8 cellular contexts compared by ENCODE assay signal in genomic region chr9:26656003-26656940, GRCh38.
A peak's percentile ranks its signal among the peaks of the same experiment; 100 is the strongest.
DNase-seq lines count a peak whose midpoint lies in the region; ATAC-seq and TF ChIP-seq lines count a peak whose summit lies in the region.

No MANE protein-coding gene starts in this region.

- no peak overlapping the region for H3K4me3 Mint-ChIP-seq in T-helper 17 cell

- TF ChIP-seq CTCF in cardiac muscle cell (IDR thresholded peaks at IDR 0.05; ENCODE audit: low read depth, low read length), result peak; percentile 26
- TF ChIP-seq CTCF in esophagus muscularis mucosa (IDR thresholded peaks at IDR 0.05), result peak; percentile 30 to 55 (median 48)

- intact Hi-C loops in cardiac septum (cut with DNase I) (no loop called here), esophagus muscularis mucosa (cut with DNase I) (no loop called here)

- H3K27me3 Mint-ChIP-seq in T-helper 17 cell, result no peaks in the 10 kb centered on the region

- no peak overlapping the region for H3K27ac ChIP-seq in cardiac muscle cell
- H3K27ac ChIP-seq in esophagus muscularis mucosa (replicated peaks in 1 of 4), result no peak overlapping the region

- no peaks in the 10 kb centered on the region for H3K36me3 Mint-ChIP-seq in T-helper 17 cell (ENCODE audit: low read depth)

- DNase-seq in cardiac muscle cell (ENCODE audit: low read depth in 1 of 2, low spot score in 1 of 2), result peak; percentile 6 to 22
- DNase-seq in cardiac septum (ENCODE audit: low spot score), result no peak
- DNase-seq in NT2/D1 (ENCODE audit: low read depth, low spot score), result peak; percentile 44
- no peak for DNase-seq in esophagus muscularis mucosa (ENCODE audit: extremely low spot score)
- peak; percentile 19 for DNase-seq in stromal cell of bone marrow (ENCODE audit: low read depth)
- DNase-seq in NCI-H2227 (lab: John Stamatoyannopoulos, UW; ENCODE audit: unreplicated experiment), result no peak
- DNase-seq in activated CD4-positive, alpha-beta T cell treated with anti-CD3 and anti-CD28 coated beads for 48 hours, result no peak
- DNase-seq in T-helper 17 cell, result no peak

- H3K36me3 ChIP-seq in cardiac muscle cell (no peaks in the 10 kb centered on the region), NT2/D1 (ENCODE audit: insufficient read depth, insufficient read length, low read length) (no peaks in the 10 kb centered on the region), esophagus muscularis mucosa (no peaks in the 10 kb centered on the region)

- H3K27me3 ChIP-seq in cardiac muscle cell (no peaks in the 10 kb centered on the region), NT2/D1 (ENCODE audit: insufficient read depth, insufficient read length) (no peaks in the 10 kb centered on the region), esophagus muscularis mucosa (no peaks in the 10 kb centered on the region)

- WGBS in esophagus muscularis mucosa, result 54% methylated on average over 14 of the region's 14 CpGs

- H3K27ac Mint-ChIP-seq in T-helper 17 cell, result no peak overlapping the region

- TF ChIP-seq POLR2A in esophagus muscularis mucosa (IDR thresholded peaks at IDR 0.05; ENCODE audit: low read depth), result no peak

- no peak overlapping the region for H3K9ac ChIP-seq in NT2/D1 (ENCODE audit: insufficient read length, low read depth)

- ATAC-seq in T-helper 17 cell, result no peak

- H3K4me1 Mint-ChIP-seq in T-helper 17 cell, result no peaks in the 10 kb centered on the region

- H3K9me3 ChIP-seq in cardiac muscle cell (ENCODE audit: low read depth), result no peaks in the 10 kb centered on the region
- no peaks in the 10 kb centered on the region for H3K9me3 ChIP-seq in NT2/D1 (ENCODE audit: insufficient read depth, low read length)
- no peaks in the 10 kb centered on the region for H3K9me3 ChIP-seq in esophagus muscularis mucosa
- H3K9me3 ChIP-seq in T-helper 17 cell (ENCODE audit: control insufficient read depth, low read length, poor library complexity, severe bottlenecking), result no peaks in the 10 kb centered on the region

- no peaks in the 10 kb centered on the region for H3K4me1 ChIP-seq in cardiac muscle cell (ENCODE audit: low read depth)
- H3K4me1 ChIP-seq in NT2/D1 (ENCODE audit: insufficient read depth, insufficient read length), result no peaks in the 10 kb centered on the region
- H3K4me1 ChIP-seq in esophagus muscularis mucosa, result peaks cover 0 to 8% (median 3%) of the 10 kb centered on the region in 4 donors

- H3K4me3 ChIP-seq in cardiac muscle cell (no peak overlapping the region), NT2/D1 (ENCODE audit: insufficient read length, low read depth) (no peak overlapping the region), esophagus muscularis mucosa (no peak overlapping the region)

- no peak for TF ChIP-seq EP300 in esophagus muscularis mucosa (IDR thresholded peaks at IDR 0.05)

Comparison
In these comparisons a context has a peak if more than half of its experiments do, and no peak if none do; other contexts are left out.
1. DNase-seq: peak in cardiac muscle cell (2 of 2), NT2/D1 (single experiment) and stromal cell of bone marrow (single experiment); none in cardiac septum (single experiment), esophagus muscularis mucosa (single experiment), NCI-H2227 (single experiment), activated CD4-positive, alpha-beta T cell treated with anti-CD3 and anti-CD28 coated beads for 48 hours (single experiment) and T-helper 17 cell (0 of 3).